Comparison of ENCODE assay signal across 1 cellular context in the genomic region with DNA sequence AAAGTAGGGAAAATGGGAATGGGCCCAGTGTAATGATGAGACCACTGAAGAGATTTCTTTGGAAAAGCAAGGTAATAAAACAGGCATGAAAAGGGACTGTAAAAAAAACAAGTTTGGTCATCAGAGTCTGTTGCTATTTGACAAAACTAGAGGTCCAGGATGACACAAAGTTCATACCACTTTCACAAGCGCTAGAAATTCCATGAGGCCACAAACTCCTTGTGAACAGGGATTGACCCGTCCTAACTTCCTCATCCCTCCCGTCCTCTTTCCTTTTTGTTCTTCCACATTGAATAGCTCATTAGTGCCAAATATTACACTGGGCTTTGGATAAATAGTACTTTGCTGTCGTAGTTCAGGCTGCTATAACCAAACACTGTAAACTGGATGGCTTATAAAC.
TF ChIP-seq lines count a peak whose summit lies in the region.

No MANE protein-coding gene starts in this region.

TF ChIP-seq in IMR-90, 13 proteins besides CTCF, POLR2A, EP300 and RAD21:
- TF ChIP-seq RFX5 (IDR thresholded peaks at IDR 0.05; ENCODE audit: low read depth, low read length) = no peak
- no peak for TF ChIP-seq RCOR1 (IDR thresholded peaks at IDR 0.05; ENCODE audit: insufficient replicate concordance, low read length)
- TF ChIP-seq, protein P1, sequence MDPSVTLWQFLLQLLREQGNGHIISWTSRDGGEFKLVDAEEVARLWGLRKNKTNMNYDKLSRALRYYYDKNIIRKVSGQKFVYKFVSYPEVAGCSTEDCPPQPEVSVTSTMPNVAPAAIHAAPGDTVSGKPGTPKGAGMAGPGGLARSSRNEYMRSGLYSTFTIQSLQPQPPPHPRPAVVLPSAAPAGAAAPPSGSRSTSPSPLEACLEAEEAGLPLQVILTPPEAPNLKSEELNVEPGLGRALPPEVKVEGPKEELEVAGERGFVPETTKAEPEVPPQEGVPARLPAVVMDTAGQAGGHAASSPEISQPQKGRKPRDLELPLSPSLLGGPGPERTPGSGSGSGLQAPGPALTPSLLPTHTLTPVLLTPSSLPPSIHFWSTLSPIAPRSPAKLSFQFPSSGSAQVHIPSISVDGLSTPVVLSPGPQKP (IDR thresholded peaks at IDR 0.05; ENCODE audit: borderline replicate concordance, low read depth, low read length) = no peak
- TF ChIP-seq FOS (IDR thresholded peaks at IDR 0.05; ENCODE audit: low read depth, low read length) = no peak
- TF ChIP-seq SMC3 (IDR thresholded peaks at IDR 0.05; ENCODE audit: low read depth, low read length) = no peak
- TF ChIP-seq MAFK (IDR thresholded peaks at IDR 0.05; ENCODE audit: low read depth, low read length) = no peak
- TF ChIP-seq, protein P2, sequence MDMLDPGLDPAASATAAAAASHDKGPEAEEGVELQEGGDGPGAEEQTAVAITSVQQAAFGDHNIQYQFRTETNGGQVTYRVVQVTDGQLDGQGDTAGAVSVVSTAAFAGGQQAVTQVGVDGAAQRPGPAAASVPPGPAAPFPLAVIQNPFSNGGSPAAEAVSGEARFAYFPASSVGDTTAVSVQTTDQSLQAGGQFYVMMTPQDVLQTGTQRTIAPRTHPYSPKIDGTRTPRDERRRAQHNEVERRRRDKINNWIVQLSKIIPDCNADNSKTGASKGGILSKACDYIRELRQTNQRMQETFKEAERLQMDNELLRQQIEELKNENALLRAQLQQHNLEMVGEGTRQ (IDR thresholded peaks at IDR 0.05; ENCODE audit: low read depth, low read length) = no peak
- no peak for TF ChIP-seq CEBPB (IDR thresholded peaks at IDR 0.05; ENCODE audit: low read depth, low read length)
- TF ChIP-seq MAZ (IDR thresholded peaks at IDR 0.05; ENCODE audit: borderline replicate concordance, low read depth, low read length) = no peak
- no peak for TF ChIP-seq CHD1 (IDR thresholded peaks at IDR 0.05; ENCODE audit: low read depth, low read length)
- TF ChIP-seq NFE2L2 (IDR thresholded peaks at IDR 0.05; ENCODE audit: low read depth, low read length) = no peak
- no peak for TF ChIP-seq MXI1 (IDR thresholded peaks at IDR 0.05; ENCODE audit: borderline replicate concordance, low read depth, low read length)
- no peak for TF ChIP-seq BHLHE40 (IDR thresholded peaks at IDR 0.05; ENCODE audit: low read depth, low read length)
